13 cellular contexts compared by ENCODE assay signal in genomic region chr2:96501471-96501874, GRCh38. TPM values are rescaled to one million over a fixed set of nuclear protein-coding genes. Genes with fewer than 3 reads are reported as not detected.
DNase-seq lines count a peak whose midpoint lies in the region; ATAC-seq and TF ChIP-seq lines count a peak whose summit lies in the region.
"Had no signal": no experiment of that assay in that cellular context is flagged by ENCODE, and none has a peak within 500 bp of the region (broad histone marks: within the 10 kb centered on the region; RNA-seq: fewer than 3 reads in every experiment).

No MANE protein-coding gene starts in this region.

- H2AFZ ChIP-seq in neural progenitor cell (replicated peaks) = peak overlapping the region; percentile 42

- peak overlapping the region; percentile 40 for H3K27ac Mint-ChIP-seq in activated CD4-positive, alpha-beta memory T cell treated with anti-CD3 and anti-CD28 coated beads, Interleukin-2, amount 10 ng/mL, durations not matched to agents 7 days and 5 days
- no peak overlapping the region for H3K27ac Mint-ChIP-seq in neural progenitor cell

- no peaks in the 10 kb centered on the region for H3K36me3 ChIP-seq in neural progenitor cell
- no peaks in the 10 kb centered on the region for H3K36me3 ChIP-seq in transverse colon

- H3K4me3 ChIP-seq in neural progenitor cell (no peak overlapping the region), transverse colon (no peak overlapping the region)

- no peaks in the 10 kb centered on the region for H3K9me3 Mint-ChIP-seq in activated CD4-positive, alpha-beta memory T cell treated with anti-CD3 and anti-CD28 coated beads, Interleukin-2, amount 10 ng/mL, durations not matched to agents 7 days and 5 days
- H3K9me3 Mint-ChIP-seq in neural progenitor cell = no peaks in the 10 kb centered on the region

- H3K4me3 Mint-ChIP-seq in activated CD4-positive, alpha-beta memory T cell treated with anti-CD3 and anti-CD28 coated beads, Interleukin-2, amount 10 ng/mL, durations not matched to agents 7 days and 5 days = no peak overlapping the region
- no peak overlapping the region for H3K4me3 Mint-ChIP-seq in neural progenitor cell

- H3K27me3 ChIP-seq in neural progenitor cell (no peaks in the 10 kb centered on the region), transverse colon (peaks cover 13% of the 10 kb centered on the region)

- ATAC-seq in GM21786 (IDR thresholded peaks at IDR 0.05; ENCODE audit: unreplicated experiment) = peak; percentile 42

- H3K27ac ChIP-seq in neural progenitor cell (no peak overlapping the region), transverse colon (no peak overlapping the region)

- H3K9me3 ChIP-seq in neural progenitor cell (ENCODE audit: low read depth) (no peaks in the 10 kb centered on the region), transverse colon (no peaks in the 10 kb centered on the region)

- H3K9ac ChIP-seq in neural progenitor cell = no peak overlapping the region

- no peak for TF ChIP-seq POLR2A in transverse colon (IDR thresholded peaks at IDR 0.05)

- H3K4me2 ChIP-seq in neural progenitor cell = no peak overlapping the region

- in situ Hi-C loops in transverse colon (cut with MboI; ENCODE audit: low pct_ligation_motif_present in 1 of 4, low pct_unique_long_range_greater_than_20kb in 1 of 4, low sequenced_read_pairs in 3 of 4) = loop anchor here in 1 of 4 donors (25.0 kb wide), 2 partner anchors 189 to 489 kb away; partner anchors contain the start of gene SNRNP200

- peaks cover 2% of the 10 kb centered on the region for H3K27me3 Mint-ChIP-seq in activated CD4-positive, alpha-beta memory T cell treated with anti-CD3 and anti-CD28 coated beads, Interleukin-2, amount 10 ng/mL, durations not matched to agents 7 days and 5 days
- H3K27me3 Mint-ChIP-seq in neural progenitor cell (ENCODE audit: insufficient read depth, low read depth) = peaks cover 9% of the 10 kb centered on the region

- H3K79me2 ChIP-seq in neural progenitor cell (ENCODE audit: low read depth) = no peaks in the 10 kb centered on the region

- TF ChIP-seq EP300 in transverse colon (IDR thresholded peaks at IDR 0.05; ENCODE audit: low read depth) = no peak

- H3K4me1 Mint-ChIP-seq in activated CD4-positive, alpha-beta memory T cell treated with anti-CD3 and anti-CD28 coated beads, Interleukin-2, amount 10 ng/mL, durations not matched to agents 7 days and 5 days = peaks cover 33% of the 10 kb centered on the region
- peaks cover 20% of the 10 kb centered on the region for H3K4me1 Mint-ChIP-seq in neural progenitor cell

- 42% methylated on average over 2 of the region's 2 CpGs; no CpG with 5 or more reads in 1 of the 2 donors for WGBS in transverse colon (ENCODE audit: low coverage in 1 of 2), 2 donors

- peaks cover 2% of the 10 kb centered on the region for H3K36me3 Mint-ChIP-seq in activated CD4-positive, alpha-beta memory T cell treated with anti-CD3 and anti-CD28 coated beads, Interleukin-2, amount 10 ng/mL, durations not matched to agents 7 days and 5 days (ENCODE audit: low read depth)
- H3K36me3 Mint-ChIP-seq in neural progenitor cell = no peaks in the 10 kb centered on the region

- no peaks in the 10 kb centered on the region for H4K20me1 ChIP-seq in neural progenitor cell (ENCODE audit: low read depth)

- H3K4me1 ChIP-seq in neural progenitor cell (peaks cover 2% of the 10 kb centered on the region), transverse colon (peaks cover 0 to 27% (median 9%) of the 10 kb centered on the region in 4 donors)

- TF ChIP-seq CTCF in neural progenitor cell (IDR thresholded peaks at IDR 0.05) (no peak), transverse colon (IDR thresholded peaks at IDR 0.05) (no peak)

- POLR2A ChIA-PET in activated CD4-positive, alpha-beta memory T cell treated with anti-CD3 and anti-CD28 coated beads, Interleukin-2, amount 10 ng/mL, durations not matched to agents 7 days and 5 days (lab: Charles Lee) = no interaction called here

- CTCF ChIA-PET in activated CD4-positive, alpha-beta memory T cell treated with anti-CD3 and anti-CD28 coated beads, Interleukin-2, amount 10 ng/mL, durations not matched to agents 7 days and 5 days (lab: Charles Lee) = no interaction called here

- H3F3A ChIP-seq in neural progenitor cell (ENCODE audit: low read depth) = no peaks in the 10 kb centered on the region

- peak; percentile 17 to 21 for DNase-seq in activated CD4-positive, alpha-beta T cell treated with anti-CD3 and anti-CD28 coated beads, Interleukin-2, amount 50 U/mL, for 48 hours
- no peak for DNase-seq in activated CD4-positive, alpha-beta T cell treated with anti-CD3 and anti-CD28 coated beads, Interleukin-2, amount 50 U/mL, for 1 hour
- DNase-seq in activated CD4-positive, alpha-beta memory T cell treated with anti-CD3 and anti-CD28 coated beads, Interleukin-2, amount 10 ng/mL, durations not matched to agents 7 days and 5 days = peak; percentile 40
- DNase-seq in neural progenitor cell (ENCODE audit: low spot score) (no peak), HuH-7 (ENCODE audit: low spot score) (no peak), MV-4-11 (lab: John Stamatoyannopoulos, UW) (no peak), transverse colon (no peak)
- DNase-seq: EL; NCI-H1930; SHP77; stimulated activated naive CD4-positive, alpha-beta T cell had no signal

- intact Hi-C loops in transverse colon (cut with DNase I; ENCODE audit: low total_unique reads) = no loop called here

RNA-seq across cellular contexts. Expression of gene NEURL3, which starts 3.7 kb away (rescaled TPM):
- 1 to 10 TPM in 1 of 2 experiments, under 1 TPM in 1; 0.78 to 1.0 TPM for total RNA-seq in activated CD4-positive, alpha-beta memory T cell treated with anti-CD3 and anti-CD28 coated beads, Interleukin-2, amount 10 ng/mL, durations not matched to agents 7 days and 5 days
- 0.12 TPM in 1 of 2 replicates, not detected in the other for total RNA-seq in neural progenitor cell (ENCODE audit: low replicate concordance)
- 1 to 10 TPM in 2 of 4 donors, under 1 TPM in 1, not detected in 1; 0.32 to 7.9 (median 7.0) TPM for total RNA-seq in transverse colon
- total RNA-seq: chondrocyte had no signal

RNA-seq across cellular contexts. Expression of gene ARID5A, which starts 35.1 kb away (rescaled TPM):
- total RNA-seq in activated CD4-positive, alpha-beta memory T cell treated with anti-CD3 and anti-CD28 coated beads, Interleukin-2, amount 10 ng/mL, durations not matched to agents 7 days and 5 days = 10 to 100 TPM; 80.0 to 86.8 TPM
- total RNA-seq in neural progenitor cell (ENCODE audit: low replicate concordance) (0.75 and 2.4 TPM in 2 replicates), transverse colon (100 to 1,000 TPM in 1 of 4 donors, 10 to 100 TPM in 2, 1 to 10 TPM in 1; 9.8 to 113 (median 18.1) TPM)

Comparison
In these comparisons a context has a peak if more than half of its experiments do, and no peak if none do; other contexts are left out.
1. DNase-seq: peak in activated CD4-positive, alpha-beta T cell treated with anti-CD3 and anti-CD28 coated beads, Interleukin-2, amount 50 U/mL, for 48 hours (2 of 2) and activated CD4-positive, alpha-beta memory T cell treated with anti-CD3 and anti-CD28 coated beads, Interleukin-2, amount 10 ng/mL, durations not matched to agents 7 days and 5 days (single experiment); none in activated CD4-positive, alpha-beta T cell treated with anti-CD3 and anti-CD28 coated beads, Interleukin-2, amount 50 U/mL, for 1 hour (single experiment), neural progenitor cell (single experiment), HuH-7 (single experiment), MV-4-11 (single experiment) and transverse colon (single experiment).